ENCODE assay signal across 13 cellular contexts in genomic region chr2:14235667-14236066, GRCh38.
"Had no signal": no experiment of that assay in that cellular context is flagged by ENCODE, and none has a peak within 500 bp of the region (broad histone marks: within the 10 kb centered on the region; RNA-seq: fewer than 3 reads in every experiment).

No MANE protein-coding gene starts in this region.

- ATAC-seq: activated T-helper 17 cell treated with anti-CD3 and anti-CD28 coated beads, Interleukin-2, amount 50 U/mL, for 72 hours; effector memory CD8-positive, alpha-beta T cell; natural killer cell; stimulated activated memory B cell treated with anti-CD40 and anti-IgM and Interleukin-4, amounts not matched to agents 10 μg/mL and 1 μg/mL and 100 μg/mL, for 72 hours had no signal

- DNase-seq: activated CD4-positive, CD25-positive, alpha-beta regulatory T cell treated with anti-CD3 and anti-CD28 coated beads, Interleukin-2, amount 50 U/mL, for 72 hours; activated naive CD4-positive, alpha-beta T cell treated with Interleukin-2 at 50 U/mL for 16 hours; cerebellar nuclear complex; effector memory CD8-positive, alpha-beta T cell; head of caudate nucleus; immature natural killer cell; mesenchymal stem cell; natural killer cell; stimulated activated CD4-positive, alpha-beta T cell treated with anti-CD3 and anti-CD28 coated beads, Interleukin-2, amount 100 ng/mL, for 48 hours; thyroid gland had no signal

- H3K9me3 Mint-ChIP-seq: stimulated activated memory B cell treated with anti-CD40 and anti-IgM and Interleukin-4, amounts not matched to agents 10 μg/mL and 1 μg/mL and 100 μg/mL, for 72 hours had no signal

- H3K4me1 Mint-ChIP-seq: activated T-helper 17 cell treated with anti-CD3 and anti-CD28 coated beads, Interleukin-2, amount 50 U/mL, for 72 hours; immature natural killer cell; natural killer cell; stimulated activated memory B cell treated with anti-CD40 and anti-IgM and Interleukin-4, amounts not matched to agents 10 μg/mL and 1 μg/mL and 100 μg/mL, for 72 hours had no signal

- H3K27ac Mint-ChIP-seq: activated T-helper 17 cell treated with anti-CD3 and anti-CD28 coated beads, Interleukin-2, amount 50 U/mL, for 72 hours; dendritic cell treated with granulocyte-macrophage colony-stimulating factor and Interleukin-4, amounts not matched to agents 40 ng/mL and 50 ng/mL, for 4 days; effector memory CD8-positive, alpha-beta T cell; immature natural killer cell; natural killer cell; stimulated activated memory B cell treated with anti-CD40 and anti-IgM and Interleukin-4, amounts not matched to agents 10 μg/mL and 1 μg/mL and 100 μg/mL, for 72 hours had no signal

- H3K27me3 Mint-ChIP-seq: activated T-helper 17 cell treated with anti-CD3 and anti-CD28 coated beads, Interleukin-2, amount 50 U/mL, for 72 hours; dendritic cell treated with granulocyte-macrophage colony-stimulating factor and Interleukin-4, amounts not matched to agents 40 ng/mL and 50 ng/mL, for 4 days; effector memory CD8-positive, alpha-beta T cell; stimulated activated memory B cell treated with anti-CD40 and anti-IgM and Interleukin-4, amounts not matched to agents 10 μg/mL and 1 μg/mL and 100 μg/mL, for 72 hours had no signal

- H3K36me3 Mint-ChIP-seq: immature natural killer cell; natural killer cell; stimulated activated memory B cell treated with anti-CD40 and anti-IgM and Interleukin-4, amounts not matched to agents 10 μg/mL and 1 μg/mL and 100 μg/mL, for 72 hours had no signal

- H3K4me3 Mint-ChIP-seq: activated T-helper 17 cell treated with anti-CD3 and anti-CD28 coated beads, Interleukin-2, amount 50 U/mL, for 72 hours; dendritic cell treated with granulocyte-macrophage colony-stimulating factor and Interleukin-4, amounts not matched to agents 40 ng/mL and 50 ng/mL, for 4 days; effector memory CD8-positive, alpha-beta T cell; immature natural killer cell; natural killer cell; stimulated activated memory B cell treated with anti-CD40 and anti-IgM and Interleukin-4, amounts not matched to agents 10 μg/mL and 1 μg/mL and 100 μg/mL, for 72 hours had no signal
